7 cellular contexts compared by ENCODE assay signal in genomic region chr10:122738031-122738430, GRCh38.
"Had no signal": no experiment of that assay in that cellular context is flagged by ENCODE, and none has a peak within 500 bp of the region (broad histone marks: within the 10 kb centered on the region; RNA-seq: fewer than 3 reads in every experiment).

No MANE protein-coding gene starts in this region.

- ATAC-seq: HCT116, K562 had no signal

- H3K27ac ChIP-seq: GM23248 had no signal

- DNase-seq: GM23248, GOT3, H7, HFFc6, IMR-90 had no signal
